8 cellular contexts compared by ENCODE assay signal in genomic region chr19:53991224-53992113, GRCh38. TPM values are rescaled to one million over a fixed set of nuclear protein-coding genes. Genes with fewer than 3 reads are reported as not detected.
DNase-seq lines count a peak whose midpoint lies in the region; ATAC-seq and TF ChIP-seq lines count a peak whose summit lies in the region.

Gene CACNG6, plus strand, starts transcription at chr19:53991637. Its CDS starts 1,241 bp downstream, at chr19:53992878.

- H3K9me3 Mint-ChIP-seq in activated B cell treated with CpG ODN at 0.5 μM for 24 hours: no peaks in the 10 kb centered on the region

- H3K4me3 ChIP-seq in left ventricle myocardium inferior: peak within 1 kb of the TSS; percentile 54
- H3K4me3 ChIP-seq in vagina: peak within 1 kb of the TSS; percentile 8 to 20
- H3K4me3 ChIP-seq in lower leg skin (ENCODE audit: low read depth, poor library complexity, severe bottlenecking): no peak within 1 kb of the TSS

- ATAC-seq in activated B cell treated with CpG ODN at 0.5 μM for 24 hours (ENCODE audit: low read depth) (no peak), HG02884 (IDR thresholded peaks at IDR 0.05; ENCODE audit: unreplicated experiment) (no peak), HG03521 (IDR thresholded peaks at IDR 0.05; ENCODE audit: unreplicated experiment) (no peak)

- DNase-seq in left ventricle myocardium inferior (no peak), cardiac septum (ENCODE audit: low spot score) (no peak), activated B cell treated with CpG ODN at 0.5 μM for 24 hours (no peak), left kidney (ENCODE audit: low read depth, low spot score) (peak; percentile 92), vagina (ENCODE audit: extremely low spot score in 2 of 2) (no peak), lower leg skin (ENCODE audit: low spot score in 2 of 2) (no peak)

- H3K9me3 ChIP-seq in left ventricle myocardium inferior (replicated peaks) (no peaks in the 10 kb centered on the region), vagina (no peaks in the 10 kb centered on the region)

- no peaks in the 10 kb centered on the region for H3K36me3 ChIP-seq in left ventricle myocardium inferior
- no peaks in the 10 kb centered on the region for H3K36me3 ChIP-seq in vagina

- POLR2A ChIA-PET in activated B cell treated with CpG ODN at 0.5 μM for 24 hours (lab: Charles Lee): no interaction called here

- H3K27me3 Mint-ChIP-seq in activated B cell treated with CpG ODN at 0.5 μM for 24 hours: peaks cover 30% of the 10 kb centered on the region

- CTCF ChIA-PET in activated B cell treated with CpG ODN at 0.5 μM for 24 hours (lab: Charles Lee): no interaction called here

- H3K27ac ChIP-seq in left ventricle myocardium inferior (replicated peaks) (no peak within 1 kb of the TSS), vagina (no peak within 1 kb of the TSS)

- 8 to 14% methylated on average over 19 to 55 of the region's 66 CpGs for WGBS in lower leg skin, 2 donors

- intact Hi-C loops in left ventricle myocardium inferior (cut with micrococcal nuclease): no loop called here
- intact Hi-C loops in cardiac septum (cut with DNase I): no loop called here
- intact Hi-C loops in activated B cell treated with CpG ODN at 0.5 μM for 24 hours (cut with micrococcal nuclease): no loop called here
- intact Hi-C loops in vagina (cut with DNase I): no loop called here
- intact Hi-C loops in lower leg skin (cut with DNase I; ENCODE audit: low total_unique reads): no loop called here

- H3K4me3 Mint-ChIP-seq in activated B cell treated with CpG ODN at 0.5 μM for 24 hours: peak within 1 kb of the TSS; percentile 12

- no peaks in the 10 kb centered on the region for H3K36me3 Mint-ChIP-seq in activated B cell treated with CpG ODN at 0.5 μM for 24 hours (ENCODE audit: low read depth)

- TF ChIP-seq CTCF in left ventricle myocardium inferior (IDR thresholded peaks at IDR 0.05; ENCODE audit: borderline replicate concordance) (no peak), activated B cell treated with CpG ODN at 0.5 μM for 24 hours (IDR thresholded peaks at IDR 0.05) (no peak), vagina (IDR thresholded peaks at IDR 0.05) (no peak), lower leg skin (IDR thresholded peaks at IDR 0.05) (no peak)

- no peak within 1 kb of the TSS for H3K27ac Mint-ChIP-seq in activated B cell treated with CpG ODN at 0.5 μM for 24 hours

- H3K4me1 ChIP-seq in left ventricle myocardium inferior (peaks cover 6% of the 10 kb centered on the region), vagina (peaks cover 12% of the 10 kb centered on the region)

- no peak for TF ChIP-seq POLR2A in vagina (IDR thresholded peaks at IDR 0.05)
- no peak for TF ChIP-seq POLR2A in lower leg skin (IDR thresholded peaks at IDR 0.05)

- H3K27me3 ChIP-seq in left ventricle myocardium inferior (ENCODE audit: low read depth) (peaks cover 84% of the 10 kb centered on the region), vagina (peaks cover 21% of the 10 kb centered on the region)

- H3K4me1 Mint-ChIP-seq in activated B cell treated with CpG ODN at 0.5 μM for 24 hours: no peaks in the 10 kb centered on the region

RNA-seq across cellular contexts. Expression of gene CACNG6, which starts in this region (rescaled TPM):
- total RNA-seq in left ventricle myocardium inferior (not detected), cardiac septum (not detected), activated B cell treated with CpG ODN at 0.5 μM for 24 hours (not detected in 2 replicates), vagina (not detected), lower leg skin (not detected)
